ENCODE assay signal across 12 cellular contexts in genomic region chr7:100393233-100393905, GRCh38. TPM values are rescaled to one million over a fixed set of nuclear protein-coding genes. Genes with fewer than 3 reads are reported as not detected.
"Had no signal": no experiment of that assay in that cellular context is flagged by ENCODE, and none has a peak within 500 bp of the region (broad histone marks: within the 10 kb centered on the region; RNA-seq: fewer than 3 reads in every experiment).

No MANE protein-coding gene starts in this region.

- H3K27me3 ChIP-seq: ascending aorta, pancreas, uterus had no signal

- FAIRE-seq: endometrium, islet of Langerhans, pancreas had no signal

- H3K36me3 ChIP-seq: ascending aorta, lower lobe of right lung, pancreas, uterus had no signal

- H3K9me3 ChIP-seq: ascending aorta, lower lobe of right lung, pancreas, uterus had no signal

- H3K4me1 ChIP-seq: ascending aorta, lower lobe of right lung, pancreas, uterus had no signal

- H3K4me3 ChIP-seq: ascending aorta, lower lobe of right lung, pancreas, uterus had no signal

- H3K27ac ChIP-seq: ascending aorta, lower lobe of right lung, pancreas, uterus had no signal

- ATAC-seq: esophagus mucosa, left colon, lower lobe of right lung had no signal

- DNase-seq: activated CD4-positive, CD25-positive, alpha-beta regulatory T cell treated with anti-CD3 and anti-CD28 coated beads, Interleukin-2, amount 50 U/mL, for 72 hours; activated naive CD4-positive, alpha-beta T cell treated with Interleukin-2 at 50 U/mL for 16 hours; activated T-cell treated with anti-CD3 and anti-CD28 coated beads for 4 hours; left colon; lower lobe of right lung; pancreas; stimulated activated CD4-positive, alpha-beta T cell treated with anti-CD3 and anti-CD28 coated beads, Interleukin-1b, Interleukin-23, amount 100 ng/mL, for 48 hours; uterus had no signal

RNA-seq across cellular contexts. Expression of gene ZCWPW1, which starts 35.1 kb away (rescaled TPM):
- total RNA-seq: ascending aorta had no signal
